20 cellular contexts compared by ENCODE assay signal in the genomic region with DNA sequence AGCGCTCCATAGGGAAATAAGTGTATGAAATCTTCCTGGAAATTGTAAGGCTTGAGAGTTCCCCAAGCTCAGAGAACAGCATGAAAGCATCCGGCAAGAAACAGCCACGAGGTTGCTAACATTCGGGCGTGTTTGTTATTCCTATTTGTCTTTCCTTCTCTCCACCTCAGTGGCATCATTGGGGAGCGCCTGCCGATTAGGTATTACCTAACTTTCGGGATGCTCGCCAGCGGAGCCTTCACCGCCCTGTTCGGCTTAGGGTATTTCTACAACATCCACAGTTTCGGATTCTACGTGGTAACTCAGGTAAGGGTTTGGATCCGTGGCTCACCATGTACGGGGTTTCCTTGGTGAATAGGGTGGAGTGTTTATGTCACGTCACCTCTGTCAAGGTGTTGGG. TPM values are rescaled to one million over a fixed set of nuclear protein-coding genes. Genes with fewer than 3 reads are reported as not detected.
"Had no signal": no experiment of that assay in that cellular context is flagged by ENCODE, and none has a peak within 500 bp of the region (broad histone marks: within the 10 kb centered on the region; RNA-seq: fewer than 3 reads in every experiment).

No MANE protein-coding gene starts in this region.

- H3K79me2 ChIP-seq: hepatocyte had no signal

- H3K27ac ChIP-seq: ascending aorta, coronary artery, foreskin keratinocyte, hepatocyte, neutrophil, pancreas, tibial artery had no signal

- DNase-seq: activated CD4-positive, alpha-beta T cell treated with anti-CD3 and anti-CD28 coated beads for 1 hour; activated effector memory CD4-positive, alpha-beta T cell treated with anti-CD3 and anti-CD28 coated beads, Interleukin-2, amount 50 U/mL, for 16 hours; activated T-cell treated with anti-CD3 and anti-CD28 coated beads, Interleukin-2, amount 50 U/mL, for 72 hours; foreskin keratinocyte; natural killer cell; pancreas; stimulated activated CD4-positive, alpha-beta T cell treated with anti-CD3 and anti-CD28 coated beads, Interleukin-12 subunit alpha, Interleukin-12 subunit beta, amount 100 ng/mL, for 4 hours; stimulated activated CD4-positive, alpha-beta T cell treated with anti-CD3 and anti-CD28 coated beads, Interleukin-1b, Interleukin-23, amount 100 ng/mL, for 48 hours; stimulated activated CD8-positive, alpha-beta memory T cell treated with anti-CD3 and anti-CD28 coated beads, Interleukin-4, amount 100 ng/mL, for 48 hours; stimulated activated naive CD4-positive, alpha-beta T cell; substantia nigra; T-helper 1 cell; T-helper 9 cell had no signal

- ATAC-seq: activated T-cell treated with anti-CD3 and anti-CD28 coated beads, Interleukin-2, amount 50 U/mL, for 72 hours; foreskin keratinocyte; natural killer cell; pancreas had no signal

- H2AFZ ChIP-seq: hepatocyte had no signal

- H3K4me3 ChIP-seq: ascending aorta, coronary artery, hepatocyte, pancreas, tibial artery had no signal

- H3K9me3 ChIP-seq: ascending aorta, neutrophil, pancreas, tibial artery had no signal

- H3K27me3 ChIP-seq: ascending aorta, foreskin keratinocyte, hepatocyte, neutrophil, pancreas, tibial artery had no signal

- H3K4me2 ChIP-seq: hepatocyte had no signal

- H3K4me1 ChIP-seq: ascending aorta, foreskin keratinocyte, pancreas, tibial artery had no signal

RNA-seq across cellular contexts. Expression of a gene that starts 43.3 kb away (rescaled TPM):
- total RNA-seq: activated CD8-positive, alpha-beta memory T cell treated with anti-CD3 and anti-CD28 coated beads for 36 hours; ascending aorta; fibroblast of lung had no signal
